In the genomic region with DNA sequence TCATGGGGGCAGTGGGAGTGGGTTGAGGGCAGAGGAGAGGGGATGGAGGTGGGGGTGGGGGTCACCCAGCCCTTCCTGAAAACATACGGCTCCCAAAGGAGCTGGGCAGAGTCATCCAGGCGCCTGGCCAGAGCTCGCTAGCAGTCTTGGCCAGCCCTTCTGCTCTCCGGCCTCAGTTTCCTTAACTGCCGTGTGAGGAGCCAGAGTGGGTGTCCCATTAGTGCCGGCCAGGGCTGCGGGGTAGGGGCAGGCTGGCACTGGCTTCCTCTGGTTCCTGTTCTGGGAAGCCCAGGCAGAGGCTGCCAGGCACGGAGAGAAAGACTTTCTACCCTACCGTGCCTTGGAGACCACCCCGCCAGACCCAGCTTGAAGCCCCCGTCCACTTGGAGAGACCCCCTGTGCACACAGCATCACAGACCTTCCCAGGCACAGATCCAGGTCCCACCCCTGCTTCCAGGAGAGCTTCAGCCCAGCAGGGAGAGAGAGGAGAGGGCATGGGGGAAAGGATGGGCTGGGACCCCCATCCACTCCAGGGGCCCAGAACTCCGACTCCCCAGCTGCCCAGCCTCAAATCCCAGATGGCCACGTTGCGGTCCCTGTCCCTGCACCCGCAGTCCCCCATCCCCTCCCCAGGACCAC, we compare ENCODE assay signal across 9 cellular contexts.
DNase-seq lines count a peak whose midpoint lies in the region; ATAC-seq and TF ChIP-seq lines count a peak whose summit lies in the region.
"Had no signal": no experiment of that assay in that cellular context is flagged by ENCODE, and none has a peak within 500 bp of the region (broad histone marks: within the 10 kb centered on the region; RNA-seq: fewer than 3 reads in every experiment).

No MANE protein-coding gene starts in this region.

- H2BK12ac ChIP-seq in mesenchymal stem cell (ENCODE audit: low read length in 2 of 2), result peak overlapping the region; percentile 9 to 96

- peak overlapping the region; percentile 67 for H4K91ac ChIP-seq in mesenchymal stem cell (ENCODE audit: low read length)

- H2AFZ ChIP-seq in mesenchymal stem cell (ENCODE audit: low read depth, low read length), result no peak overlapping the region

- H3K27me3 ChIP-seq in brain microvascular endothelial cell (replicated peaks) (no peaks in the 10 kb centered on the region), mesenchymal stem cell (ENCODE audit: control insufficient read depth in 1 of 2, insufficient read depth in 1 of 2, low read length in 2 of 2) (no peaks in the 10 kb centered on the region), thyroid gland (no peaks in the 10 kb centered on the region)

- H3K4me2 ChIP-seq in mesenchymal stem cell (ENCODE audit: low read length, poor library complexity, severe bottlenecking), result peak overlapping the region; percentile 86

- in situ Hi-C loops in brain microvascular endothelial cell (cut with HindIII; ENCODE audit: low pct_ligation_motif_present, low sequenced_read_pairs), result loop anchor here (25.0 kb wide), 1 partner anchor 374 kb away; no protein-coding TSS in a partner anchor

- H3K18ac ChIP-seq in mesenchymal stem cell (ENCODE audit: low read depth in 1 of 2, low read length in 2 of 2), result peak overlapping the region; percentile 55 to 93

- peak overlapping the region in 1 of 2 experiments; percentile 97 for H3K23ac ChIP-seq in mesenchymal stem cell (ENCODE audit: low read length in 2 of 2)

- H3K4me1 ChIP-seq in mesenchymal stem cell (ENCODE audit: control insufficient read depth, insufficient read depth, low read depth, low read length) (peaks cover 72% of the 10 kb centered on the region), thyroid gland (peaks cover 33 to 58% of the 10 kb centered on the region in 2 donors)

- H2BK120ac ChIP-seq in mesenchymal stem cell (ENCODE audit: low read depth, low read length), result peak overlapping the region; percentile 81

- peak overlapping the region; percentile 73 for H2BK15ac ChIP-seq in mesenchymal stem cell (ENCODE audit: low read depth, poor library complexity, severe bottlenecking)

- WGBS in mesenchymal stem cell, result 48% methylated on average over 13 of the region's 15 CpGs
- WGBS in thyroid gland, 2 donors, result 59 to 64% methylated on average over 13 of the region's 15 CpGs

- CTCF ChIA-PET in activated CD4-positive, alpha-beta T cell treated with anti-CD3 and anti-CD28 coated beads, Interleukin-2, amount 10 ng/mL, durations not matched to agents 7 days and 5 days (lab: Charles Lee), result interaction anchor here (0.5 to 2.5 kb wide), 3 partner anchors 11 to 589 kb away, joined by 4 to 7 read pairs (median 4); no protein-coding TSS in a partner anchor

- no peak for DNase-seq in activated CD4-positive, alpha-beta T cell treated with anti-CD3 and anti-CD28 coated beads, Interleukin-2, amount 10 ng/mL, durations not matched to agents 7 days and 5 days
- no peak for DNase-seq in activated CD4-positive, alpha-beta T cell treated with anti-CD3 and anti-CD28 coated beads for 4 hours
- DNase-seq in brain microvascular endothelial cell (no peak), mesenchymal stem cell (no peak), thyroid gland (no peak), NCI-H1417 treated with DMSO at 0.1 percent for 48 hours (lab: John Stamatoyannopoulos, UW) (no peak)
- no peak for DNase-seq in central memory CD4-positive, alpha-beta T cell
- DNase-seq: KBM-7 had no signal

- peak overlapping the region; percentile 66 for H4K8ac ChIP-seq in mesenchymal stem cell (ENCODE audit: low read length)

- intact Hi-C loops in thyroid gland (cut with DNase I), result no loop called here

- peak overlapping the region; percentile 92 for H3K9ac ChIP-seq in mesenchymal stem cell (ENCODE audit: low read length)

- peaks cover 22% of the 10 kb centered on the region for H3K36me3 ChIP-seq in brain microvascular endothelial cell (replicated peaks)
- peaks cover 22 to 65% of the 10 kb centered on the region in 2 experiments for H3K36me3 ChIP-seq in mesenchymal stem cell (ENCODE audit: control insufficient read depth in 1 of 2, insufficient read depth in 2 of 2, low read depth in 1 of 2, low read length in 2 of 2)
- peaks cover 6 to 13% of the 10 kb centered on the region in 2 donors for H3K36me3 ChIP-seq in thyroid gland

- H3K79me1 ChIP-seq in mesenchymal stem cell (replicated peaks; ENCODE audit: low read length, poor library complexity, severe bottlenecking), result no peaks in the 10 kb centered on the region

- no peaks in the 10 kb centered on the region for H3K9me3 Mint-ChIP-seq in activated CD4-positive, alpha-beta T cell treated with anti-CD3 and anti-CD28 coated beads, Interleukin-2, amount 10 ng/mL, durations not matched to agents 7 days and 5 days

- no peak for TF ChIP-seq POLR2A in thyroid gland (IDR thresholded peaks at IDR 0.05)

- peaks cover 2% of the 10 kb centered on the region for H3K36me3 Mint-ChIP-seq in activated CD4-positive, alpha-beta T cell treated with anti-CD3 and anti-CD28 coated beads, Interleukin-2, amount 10 ng/mL, durations not matched to agents 7 days and 5 days (ENCODE audit: low read depth)

- H3K9me3 ChIP-seq in mesenchymal stem cell (ENCODE audit: control insufficient read depth, low read length), result no peaks in the 10 kb centered on the region
- H3K9me3 ChIP-seq in thyroid gland, result no peaks in the 10 kb centered on the region

- no peak overlapping the region for H3K27ac Mint-ChIP-seq in activated CD4-positive, alpha-beta T cell treated with anti-CD3 and anti-CD28 coated beads, Interleukin-2, amount 10 ng/mL, durations not matched to agents 7 days and 5 days

- H3K4me3 Mint-ChIP-seq in activated CD4-positive, alpha-beta T cell treated with anti-CD3 and anti-CD28 coated beads, Interleukin-2, amount 10 ng/mL, durations not matched to agents 7 days and 5 days, result peak overlapping the region; percentile 34

- H3K4ac ChIP-seq in mesenchymal stem cell (ENCODE audit: low read depth in 1 of 2, low read length in 2 of 2), result peak overlapping the region; percentile 93 to 97

- H3K27ac ChIP-seq in brain microvascular endothelial cell (peak overlapping the region; percentile 86), mesenchymal stem cell (ENCODE audit: low read length, poor library complexity, severe bottlenecking) (peak overlapping the region; percentile 90), thyroid gland (peak overlapping the region; percentile 38 to 82 (median 79))

- POLR2A ChIA-PET in activated CD4-positive, alpha-beta T cell treated with anti-CD3 and anti-CD28 coated beads, Interleukin-2, amount 10 ng/mL, durations not matched to agents 7 days and 5 days (lab: Charles Lee), result no interaction called here

- H2BK5ac ChIP-seq in mesenchymal stem cell (ENCODE audit: low read depth, low read length, poor library complexity, severe bottlenecking), result peak overlapping the region; percentile 57

- H3K4me1 Mint-ChIP-seq in activated CD4-positive, alpha-beta T cell treated with anti-CD3 and anti-CD28 coated beads, Interleukin-2, amount 10 ng/mL, durations not matched to agents 7 days and 5 days, result peaks cover 36% of the 10 kb centered on the region

- TF ChIP-seq CTCF in brain microvascular endothelial cell (IDR thresholded peaks at IDR 0.05; ENCODE audit: low read depth, low read length, missing control alignments), result no peak
- no peak for TF ChIP-seq CTCF in thyroid gland (IDR thresholded peaks at IDR 0.05)

- no peak for ATAC-seq in GM18867 (IDR thresholded peaks at IDR 0.05; ENCODE audit: unreplicated experiment)

- H2AK5ac ChIP-seq in mesenchymal stem cell (ENCODE audit: low read length, severe bottlenecking), result peak overlapping the region; percentile 9

- no peaks in the 10 kb centered on the region for H3K27me3 Mint-ChIP-seq in activated CD4-positive, alpha-beta T cell treated with anti-CD3 and anti-CD28 coated beads, Interleukin-2, amount 10 ng/mL, durations not matched to agents 7 days and 5 days

- H3K4me3 ChIP-seq in brain microvascular endothelial cell (ENCODE audit: low read depth, low read length) (peak overlapping the region; percentile 95), mesenchymal stem cell (ENCODE audit: insufficient read depth in 1 of 2, low read depth in 1 of 2, low read length in 2 of 2) (peak overlapping the region; percentile 68 to 85), thyroid gland (replicated peaks in 1 of 3) (peak overlapping the region in 1 of 3 donors; percentile 36)

- H3K14ac ChIP-seq in mesenchymal stem cell (ENCODE audit: low read length in 2 of 2), result peak overlapping the region in 1 of 2 experiments; percentile 97
